In the genomic region with DNA sequence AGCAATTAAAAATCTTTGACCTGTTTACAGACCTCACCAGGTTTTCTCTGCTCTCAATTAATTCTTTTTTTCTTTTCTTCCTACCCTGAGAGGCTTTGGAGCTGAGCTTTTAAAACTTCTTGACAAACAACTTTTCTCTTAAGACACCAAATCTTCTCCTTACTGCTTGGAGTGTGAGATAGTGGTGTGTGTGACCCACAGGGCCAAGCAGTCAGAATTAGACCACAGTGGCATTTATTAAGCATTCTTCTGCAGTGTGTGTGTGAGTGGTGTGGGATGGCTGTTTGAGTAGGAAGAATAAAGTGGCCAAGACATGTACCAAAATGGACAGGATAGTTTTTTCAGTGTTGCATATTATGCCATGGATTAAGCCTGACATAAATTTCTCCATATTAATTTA, we compare ENCODE assay signal across 34 cellular contexts.
DNase-seq lines count a peak whose midpoint lies in the region; ATAC-seq, FAIRE-seq and TF ChIP-seq lines count a peak whose summit lies in the region.
"Had no signal": no experiment of that assay in that cellular context is flagged by ENCODE, and none has a peak within 500 bp of the region (broad histone marks: within the 10 kb centered on the region; RNA-seq: fewer than 3 reads in every experiment).

No MANE protein-coding gene starts in this region.

- ATAC-seq in GM18870 (IDR thresholded peaks at IDR 0.05; ENCODE audit: unreplicated experiment), result no peak
- ATAC-seq: activated T-helper 17 cell treated with anti-CD3 and anti-CD28 coated beads, Interleukin-2, amount 50 U/mL, for 72 hours; left lobe of liver; naive thymus-derived CD4-positive, alpha-beta T cell; stimulated activated naive B cell treated with anti-CD40 and anti-IgM and Interleukin-4, amounts not matched to agents 10 μg/mL and 1 μg/mL and 100 μg/mL, for 72 hours had no signal

- no peaks in the 10 kb centered on the region for H3F3A ChIP-seq in smooth muscle cell (ENCODE audit: low read depth)

- peak overlapping the region; percentile 39 for H3K4me2 ChIP-seq in smooth muscle cell

- H3K4me1 ChIP-seq in smooth muscle cell (ENCODE audit: low read depth) (peaks cover 9% of the 10 kb centered on the region), kidney (ENCODE audit: control insufficient read depth in 1 of 2, insufficient read depth in 1 of 2, low read depth in 1 of 2, low read length in 2 of 2) (no peaks in the 10 kb centered on the region)
- H3K4me1 ChIP-seq: adrenal gland, breast epithelium, Peyer's patch, upper lobe of left lung had no signal

- H2AFZ ChIP-seq in smooth muscle cell (ENCODE audit: low read depth), result peak overlapping the region; percentile 27

- TF ChIP-seq CTCF in astrocyte of the spinal cord (IDR thresholded peaks at IDR 0.05; ENCODE audit: low read depth, low read length), result no peak
- TF ChIP-seq CTCF in mesothelial cell of epicardium (IDR thresholded peaks at IDR 0.05; ENCODE audit: unreplicated experiment), result no peak
- no peak for TF ChIP-seq CTCF in smooth muscle cell (IDR thresholded peaks at IDR 0.05; ENCODE audit: borderline replicate concordance, insufficient read depth, poor library complexity, severe bottlenecking)
- TF ChIP-seq CTCF in kidney (IDR thresholded peaks at IDR 0.05; ENCODE audit: borderline replicate concordance, extremely low read depth, insufficient read depth), result no peak

- H3K27me3 Mint-ChIP-seq in mesothelial cell of epicardium (ENCODE audit: low read depth), result no peaks in the 10 kb centered on the region
- H3K27me3 Mint-ChIP-seq: activated CD4-positive, alpha-beta memory T cell treated with anti-CD3 and anti-CD28 coated beads, Interleukin-2, amount 10 ng/mL, durations not matched to agents 7 days and 5 days; activated naive CD4-positive, alpha-beta T cell treated with anti-CD3 and anti-CD28 coated beads, Interleukin-2, amount 10 ng/mL, durations not matched to agents 7 days and 5 days; activated T-helper 17 cell treated with anti-CD3 and anti-CD28 coated beads, Interleukin-2, amount 50 U/mL, for 72 hours; naive thymus-derived CD4-positive, alpha-beta T cell; stimulated activated naive B cell treated with anti-CD40 and anti-IgM and Interleukin-4, amounts not matched to agents 10 μg/mL and 1 μg/mL and 100 μg/mL, for 72 hours had no signal

- no peaks in the 10 kb centered on the region for H3K36me3 Mint-ChIP-seq in mesothelial cell of epicardium
- H3K36me3 Mint-ChIP-seq: activated naive CD4-positive, alpha-beta T cell treated with anti-CD3 and anti-CD28 coated beads, Interleukin-2, amount 10 ng/mL, durations not matched to agents 7 days and 5 days; immature natural killer cell; naive thymus-derived CD4-positive, alpha-beta T cell; stimulated activated naive B cell treated with anti-CD40 and anti-IgM and Interleukin-4, amounts not matched to agents 10 μg/mL and 1 μg/mL and 100 μg/mL, for 72 hours had no signal

- peak; percentile 7 for DNase-seq in HK-2 (ENCODE audit: unreplicated experiment)
- DNase-seq in astrocyte of the spinal cord (ENCODE audit: low read depth, low spot score), result peak; percentile 55
- DNase-seq in mesothelial cell of epicardium (ENCODE audit: low spot score in 2 of 2, unreplicated experiment in 2 of 2), result no peak
- no peak for DNase-seq in smooth muscle cell (lab: John Stamatoyannopoulos, UW; ENCODE audit: unreplicated experiment)
- no peak for DNase-seq in kidney
- no peak for DNase-seq in MG63
- no peak for DNase-seq in NCI-H82 treated with DMSO at 0.1 percent for 48 hours (lab: John Stamatoyannopoulos, UW; ENCODE audit: unreplicated experiment)
- DNase-seq: activated CD4-positive, alpha-beta memory T cell treated with anti-CD3 and anti-CD28 coated beads, Interleukin-2, amount 10 ng/mL, durations not matched to agents 7 days and 5 days; activated CD8-positive, alpha-beta memory T cell treated with anti-CD3 and anti-CD28 coated beads, Interleukin-2, amount 50 U/mL, for 48 hours; activated naive CD4-positive, alpha-beta T cell treated with anti-CD3 and anti-CD28 coated beads, Interleukin-2, amount 10 ng/mL, durations not matched to agents 7 days and 5 days; adrenal gland; DMS79; effector CD4-positive, alpha-beta T cell; GOT3; immature natural killer cell; KBM-7; naive thymus-derived CD4-positive, alpha-beta T cell; NCI-H1417 treated with DMSO at 0.1 percent for 48 hours; NCI-H2081 treated with DMSO at 0.1 percent for 48 hours; NCI-H345; Peyer's patch; SHP77 treated with DMSO at 0.1 percent for 48 hours; stimulated activated naive B cell treated with anti-CD40 and anti-IgM and Interleukin-4, amounts not matched to agents 10 μg/mL and 1 μg/mL and 100 μg/mL, for 72 hours; substantia nigra; upper lobe of left lung had no signal

- intact Hi-C loops in kidney (cut with DNase I), result no loop called here

- H3K4me1 Mint-ChIP-seq in mesothelial cell of epicardium, result peaks cover 25% of the 10 kb centered on the region
- H3K4me1 Mint-ChIP-seq: activated CD4-positive, alpha-beta memory T cell treated with anti-CD3 and anti-CD28 coated beads, Interleukin-2, amount 10 ng/mL, durations not matched to agents 7 days and 5 days; activated naive CD4-positive, alpha-beta T cell treated with anti-CD3 and anti-CD28 coated beads, Interleukin-2, amount 10 ng/mL, durations not matched to agents 7 days and 5 days; activated T-helper 17 cell treated with anti-CD3 and anti-CD28 coated beads, Interleukin-2, amount 50 U/mL, for 72 hours; immature natural killer cell; naive thymus-derived CD4-positive, alpha-beta T cell; stimulated activated naive B cell treated with anti-CD40 and anti-IgM and Interleukin-4, amounts not matched to agents 10 μg/mL and 1 μg/mL and 100 μg/mL, for 72 hours had no signal

- no peak overlapping the region for H3K4me3 ChIP-seq in astrocyte of the spinal cord (ENCODE audit: low read depth, low read length)
- H3K4me3 ChIP-seq in smooth muscle cell, result no peak overlapping the region
- no peak overlapping the region for H3K4me3 ChIP-seq in kidney (ENCODE audit: low read length in 2 of 2)
- H3K4me3 ChIP-seq in MG63, result no peak overlapping the region
- H3K4me3 ChIP-seq: adrenal gland, breast epithelium, Peyer's patch, skin epidermis, upper lobe of left lung had no signal

- H3K79me2 ChIP-seq in smooth muscle cell (ENCODE audit: low read depth), result no peaks in the 10 kb centered on the region

- peaks cover 7% of the 10 kb centered on the region for H3K9me3 Mint-ChIP-seq in mesothelial cell of epicardium
- H3K9me3 Mint-ChIP-seq: activated CD4-positive, alpha-beta memory T cell treated with anti-CD3 and anti-CD28 coated beads, Interleukin-2, amount 10 ng/mL, durations not matched to agents 7 days and 5 days; activated naive CD4-positive, alpha-beta T cell treated with anti-CD3 and anti-CD28 coated beads, Interleukin-2, amount 10 ng/mL, durations not matched to agents 7 days and 5 days; T-helper 2 cell treated with Interferon-gamma antibody and Interleukin-4, amounts not matched to agents 5 μg/mL and 100 μg/mL, for 36 hours had no signal

- no peaks in the 10 kb centered on the region for H3K9me3 ChIP-seq in smooth muscle cell (replicated peaks; ENCODE audit: low read depth)
- H3K9me3 ChIP-seq in kidney (ENCODE audit: control insufficient read depth in 1 of 2, low read length in 2 of 2), result no peaks in the 10 kb centered on the region
- no peaks in the 10 kb centered on the region for H3K9me3 ChIP-seq in MG63
- H3K9me3 ChIP-seq: adrenal gland, breast epithelium, Peyer's patch, upper lobe of left lung had no signal

- H3K9ac ChIP-seq in smooth muscle cell (ENCODE audit: low read depth) (peak overlapping the region; percentile 21), kidney (ENCODE audit: low read length in 2 of 2) (no peak overlapping the region)

- H3K36me3 ChIP-seq in smooth muscle cell (ENCODE audit: low read depth) (no peaks in the 10 kb centered on the region), kidney (ENCODE audit: control insufficient read depth in 1 of 2, insufficient read depth in 2 of 2, low read length in 2 of 2) (no peaks in the 10 kb centered on the region), MG63 (no peaks in the 10 kb centered on the region)
- H3K36me3 ChIP-seq: adrenal gland, breast epithelium, Peyer's patch, upper lobe of left lung had no signal

- no peak overlapping the region for H3K4me3 Mint-ChIP-seq in mesothelial cell of epicardium
- H3K4me3 Mint-ChIP-seq: activated CD4-positive, alpha-beta memory T cell treated with anti-CD3 and anti-CD28 coated beads, Interleukin-2, amount 10 ng/mL, durations not matched to agents 7 days and 5 days; activated naive CD4-positive, alpha-beta T cell treated with anti-CD3 and anti-CD28 coated beads, Interleukin-2, amount 10 ng/mL, durations not matched to agents 7 days and 5 days; activated T-helper 17 cell treated with anti-CD3 and anti-CD28 coated beads, Interleukin-2, amount 50 U/mL, for 72 hours; immature natural killer cell; naive thymus-derived CD4-positive, alpha-beta T cell; stimulated activated naive B cell treated with anti-CD40 and anti-IgM and Interleukin-4, amounts not matched to agents 10 μg/mL and 1 μg/mL and 100 μg/mL, for 72 hours; T-helper 2 cell treated with Interferon-gamma antibody and Interleukin-4, amounts not matched to agents 5 μg/mL and 100 μg/mL, for 36 hours had no signal

- H4K20me1 ChIP-seq in smooth muscle cell (ENCODE audit: low read depth), result no peaks in the 10 kb centered on the region

- in situ Hi-C loops in astrocyte of the spinal cord (cut with HindIII; ENCODE audit: low sequenced_read_pairs), result no loop called here

- peak overlapping the region; percentile 79 for H3K27ac Mint-ChIP-seq in mesothelial cell of epicardium
- H3K27ac Mint-ChIP-seq: activated CD4-positive, alpha-beta memory T cell treated with anti-CD3 and anti-CD28 coated beads, Interleukin-2, amount 10 ng/mL, durations not matched to agents 7 days and 5 days; activated naive CD4-positive, alpha-beta T cell treated with anti-CD3 and anti-CD28 coated beads, Interleukin-2, amount 10 ng/mL, durations not matched to agents 7 days and 5 days; activated T-helper 17 cell treated with anti-CD3 and anti-CD28 coated beads, Interleukin-2, amount 50 U/mL, for 72 hours; immature natural killer cell; naive thymus-derived CD4-positive, alpha-beta T cell; stimulated activated naive B cell treated with anti-CD40 and anti-IgM and Interleukin-4, amounts not matched to agents 10 μg/mL and 1 μg/mL and 100 μg/mL, for 72 hours; T-helper 2 cell treated with Interferon-gamma antibody and Interleukin-4, amounts not matched to agents 5 μg/mL and 100 μg/mL, for 36 hours had no signal

- H3K27ac ChIP-seq in smooth muscle cell (ENCODE audit: low read depth) (peak overlapping the region; percentile 73), kidney (ENCODE audit: low read depth in 2 of 2, low read length in 2 of 2) (no peak overlapping the region)
- H3K27ac ChIP-seq: adrenal gland, breast epithelium, C4-2B, Peyer's patch, skin epidermis, upper lobe of left lung had no signal

- no peak for FAIRE-seq in kidney (lab: Jason Lieb, UNC)
- FAIRE-seq: colon, GM19239 had no signal

- H3K27me3 ChIP-seq in smooth muscle cell (ENCODE audit: low read depth), result no peaks in the 10 kb centered on the region
- H3K27me3 ChIP-seq in MG63, result no peaks in the 10 kb centered on the region; the same call in 1 of the 2 replicates
- H3K27me3 ChIP-seq: adrenal gland, breast epithelium, Peyer's patch, upper lobe of left lung had no signal

Comparison
In these comparisons a context has a peak if more than half of its experiments do, and no peak if none do; other contexts are left out.
1. DNase-seq: peak in HK-2 (single experiment) and astrocyte of the spinal cord (single experiment); none in mesothelial cell of epicardium (0 of 2), smooth muscle cell (single experiment), kidney (single experiment), MG63 (single experiment) and NCI-H82 treated with DMSO at 0.1 percent for 48 hours (single experiment).